Comparison of ENCODE assay signal across 8 cellular contexts in genomic region chr21:45287438-45288391, GRCh38. TPM values are rescaled to one million over a fixed set of nuclear protein-coding genes. Genes with fewer than 3 reads are reported as not detected.
A peak's percentile ranks its signal among the peaks of the same experiment; 100 is the strongest.
DNase-seq lines count a peak whose midpoint lies in the region; ATAC-seq and TF ChIP-seq lines count a peak whose summit lies in the region.

Gene POFUT2, minus strand, starts transcription at chr21:45287895. Its CDS starts 24 bp downstream, at chr21:45287871.

- H3K4me3 ChIP-seq in suprapubic skin: peak within 1 kb of the TSS; percentile 80

- H3K9me3 Mint-ChIP-seq in activated naive CD4-positive, alpha-beta T cell treated with anti-CD3 and anti-CD28 coated beads, Interleukin-2, amount 50 U/mL, for 72 hours: no peaks in the 10 kb centered on the region

- TF ChIP-seq CTCF in omental fat pad (IDR thresholded peaks at IDR 0.05): no peak
- TF ChIP-seq CTCF in suprapubic skin (IDR thresholded peaks at IDR 0.05): no peak

- DNase-seq in NCI-H128 (lab: John Stamatoyannopoulos, UW; ENCODE audit: unreplicated experiment) (peak; percentile 91), SKM-1 treated with dmso at 0.1 percent for 144 hours (lab: John Stamatoyannopoulos, UW; ENCODE audit: unreplicated experiment) (peak; percentile 88), globus pallidus (ENCODE audit: low spot score) (peak; percentile 90), omental fat pad (ENCODE audit: low spot score) (peak; percentile 87), suprapubic skin (ENCODE audit: low spot score in 2 of 2) (peak; percentile 99)
- peak; percentile 99 for DNase-seq in activated naive CD4-positive, alpha-beta T cell treated with anti-CD3 and anti-CD28 coated beads, Interleukin-2, amount 50 U/mL, for 72 hours (ENCODE audit: low spot score in 2 of 2)

- peak within 1 kb of the TSS; percentile 80 for H3K27ac ChIP-seq in suprapubic skin

- no peaks in the 10 kb centered on the region for H3K9me3 ChIP-seq in suprapubic skin

- ATAC-seq in HG02678 (IDR thresholded peaks at IDR 0.05; ENCODE audit: unreplicated experiment) (peak; percentile 84), omental fat pad (ENCODE audit: low FRiP score) (peak; percentile 84)
- ATAC-seq in activated naive CD4-positive, alpha-beta T cell treated with anti-CD3 and anti-CD28 coated beads, Interleukin-2, amount 50 U/mL, for 72 hours: peak; percentile 90 to 93

- H3K27ac Mint-ChIP-seq in activated naive CD4-positive, alpha-beta T cell treated with anti-CD3 and anti-CD28 coated beads, Interleukin-2, amount 50 U/mL, for 72 hours: peak within 1 kb of the TSS in 1 of 2 donors; percentile 81

- TF ChIP-seq POLR2A in GM10847 (IDR thresholded peaks at IDR 0.05; ENCODE audit: extremely low read depth, insufficient read length): peak; percentile 63
- no peak for TF ChIP-seq POLR2A in suprapubic skin (IDR thresholded peaks at IDR 0.05)

- H3K36me3 Mint-ChIP-seq in activated naive CD4-positive, alpha-beta T cell treated with anti-CD3 and anti-CD28 coated beads, Interleukin-2, amount 50 U/mL, for 72 hours: peaks cover 0 to 6% of the 10 kb centered on the region in 2 donors

- WGBS in suprapubic skin: 0% methylated on average over 7 of the region's 90 CpGs

- no peak for TF ChIP-seq EP300 in suprapubic skin (IDR thresholded peaks at IDR 0.05)

- H3K27me3 ChIP-seq in suprapubic skin: no peaks in the 10 kb centered on the region

- H3K36me3 ChIP-seq in suprapubic skin: peaks cover 30% of the 10 kb centered on the region

- peaks cover 43% of the 10 kb centered on the region for H3K4me1 ChIP-seq in suprapubic skin

RNA-seq across cellular contexts. Expression of gene POFUT2, which starts in this region (rescaled TPM):
- total RNA-seq in activated naive CD4-positive, alpha-beta T cell treated with anti-CD3 and anti-CD28 coated beads, Interleukin-2, amount 50 U/mL, for 72 hours: 10 to 100 TPM; 11.3 to 16.0 TPM
- total RNA-seq in omental fat pad (10 to 100 TPM; 17.5 to 48.9 (median 19.8) TPM), suprapubic skin (10 to 100 TPM; 10.7 to 46.9 (median 20.0) TPM)

Comparison
In these comparisons a context has a peak if more than half of its experiments do, and no peak if none do; other contexts are left out.
1. Peak in every context shown above with its lines: DNase-seq, ATAC-seq, H3K4me3 ChIP-seq and H3K27ac ChIP-seq.